Comparison of ENCODE assay signal across 23 cellular contexts in genomic region chr4:155899891-155900290, GRCh38. TPM values are rescaled to one million over a fixed set of nuclear protein-coding genes. Genes with fewer than 3 reads are reported as not detected.
"Had no signal": no experiment of that assay in that cellular context is flagged by ENCODE, and none has a peak within 500 bp of the region (broad histone marks: within the 10 kb centered on the region; RNA-seq: fewer than 3 reads in every experiment).

No MANE protein-coding gene starts in this region.

- H3K27ac ChIP-seq: breast epithelium, esophagus muscularis mucosa, foreskin keratinocyte, transverse colon had no signal

- H3K4me1 ChIP-seq: breast epithelium, transverse colon had no signal

- H3K36me3 ChIP-seq: breast epithelium, esophagus muscularis mucosa, heart right ventricle, transverse colon had no signal

- H3K27me3 Mint-ChIP-seq: naive B cell, progenitor cell of endocrine pancreas had no signal

- H3K36me3 Mint-ChIP-seq: activated naive CD8-positive, alpha-beta T cell treated with anti-CD3 and anti-CD28 coated beads for 36 hours; stimulated activated naive B cell treated with anti-CD40 and anti-IgM and Interleukin-4, amounts not matched to agents 10 μg/mL and 1 μg/mL and 100 μg/mL, for 72 hours had no signal

- ATAC-seq: right cardiac atrium; stimulated activated naive B cell treated with anti-CD40 and anti-IgM and Interleukin-4, amounts not matched to agents 10 μg/mL and 1 μg/mL and 100 μg/mL, for 72 hours; T-helper 17 cell had no signal

- H3K27me3 ChIP-seq: breast epithelium, esophagus muscularis mucosa, foreskin keratinocyte, heart right ventricle, transverse colon had no signal

- H3K4me3 ChIP-seq: breast epithelium, esophagus muscularis mucosa, heart right ventricle, transverse colon had no signal

- FAIRE-seq: keratinocyte had no signal

- H3K27ac Mint-ChIP-seq: activated naive CD8-positive, alpha-beta T cell treated with anti-CD3 and anti-CD28 coated beads for 36 hours; naive B cell; stimulated activated naive B cell treated with anti-CD40 and anti-IgM and Interleukin-4, amounts not matched to agents 10 μg/mL and 1 μg/mL and 100 μg/mL, for 72 hours; T-helper 17 cell had no signal

- DNase-seq: activated CD4-positive, alpha-beta T cell treated with anti-CD3 and anti-CD28 coated beads, Interleukin-2, amount 50 U/mL, for 4 hours; activated CD4-positive, CD25-positive, alpha-beta regulatory T cell treated with anti-CD3 and anti-CD28 coated beads, Interleukin-2, amount 50 U/mL, for 72 hours; activated gamma-delta T cell treated with Interleukin-2 at 50 U/mL for 16 hours; activated naive CD8-positive, alpha-beta T cell treated with anti-CD3 and anti-CD28 coated beads for 36 hours; activated T-cell treated with anti-CD3 and anti-CD28 coated beads, Interleukin-2, amount 50 U/mL, for 48 hours; anterior cingulate cortex; naive B cell; nucleus accumbens; right cardiac atrium; stimulated activated CD4-positive, alpha-beta T cell treated with anti-CD3 and anti-CD28 coated beads, Interleukin-1b, Interleukin-23, amount 100 ng/mL, for 48 hours; stimulated activated naive B cell treated with anti-CD40 and anti-IgM and Interleukin-4, amounts not matched to agents 10 μg/mL and 1 μg/mL and 100 μg/mL, for 72 hours; substantia nigra; T-helper 17 cell; transverse colon had no signal

- H3K9me3 ChIP-seq: breast epithelium, esophagus muscularis mucosa, transverse colon had no signal

- H3K4me1 Mint-ChIP-seq: activated naive CD8-positive, alpha-beta T cell treated with anti-CD3 and anti-CD28 coated beads for 36 hours; naive B cell; stimulated activated naive B cell treated with anti-CD40 and anti-IgM and Interleukin-4, amounts not matched to agents 10 μg/mL and 1 μg/mL and 100 μg/mL, for 72 hours; T-helper 17 cell had no signal

- H3K4me3 Mint-ChIP-seq: activated naive CD8-positive, alpha-beta T cell treated with anti-CD3 and anti-CD28 coated beads for 36 hours; naive B cell; stimulated activated naive B cell treated with anti-CD40 and anti-IgM and Interleukin-4, amounts not matched to agents 10 μg/mL and 1 μg/mL and 100 μg/mL, for 72 hours; T-helper 17 cell had no signal

RNA-seq across cellular contexts. Expression of gene TDO2, which starts 3.6 kb away (rescaled TPM):
- total RNA-seq: breast epithelium, chondrocyte, esophagus muscularis mucosa, foreskin keratinocyte, mesenteric fat pad, right cardiac atrium, T-helper 17 cell had no signal
- polyA plus RNA-seq: foreskin keratinocyte, keratinocyte, right cardiac atrium had no signal

RNA-seq across cellular contexts. Expression of gene ASIC5, which starts 33.8 kb away (rescaled TPM):
- total RNA-seq: activated naive CD8-positive, alpha-beta T cell treated with anti-CD3 and anti-CD28 coated beads for 36 hours; breast epithelium; chondrocyte; esophagus muscularis mucosa; foreskin keratinocyte; heart right ventricle; liver; mesenteric fat pad; progenitor cell of endocrine pancreas; right cardiac atrium; T-helper 17 cell; transverse colon had no signal
- polyA plus RNA-seq: foreskin keratinocyte, heart right ventricle, keratinocyte, liver, right cardiac atrium had no signal
